ENCODE assay signal across 9 cellular contexts in genomic region chr9:92770005-92770995, GRCh38. TPM values are rescaled to one million over a fixed set of nuclear protein-coding genes. Genes with fewer than 3 reads are reported as not detected.
DNase-seq lines count a peak whose midpoint lies in the region; ATAC-seq and TF ChIP-seq lines count a peak whose summit lies in the region.
"Had no signal": no experiment of that assay in that cellular context is flagged by ENCODE, and none has a peak within 500 bp of the region (broad histone marks: within the 10 kb centered on the region; RNA-seq: fewer than 3 reads in every experiment).

No MANE protein-coding gene starts in this region.

- H3K9me3 Mint-ChIP-seq in activated naive CD8-positive, alpha-beta T cell treated with anti-CD3 and anti-CD28 coated beads for 36 hours: no peaks in the 10 kb centered on the region

- ATAC-seq in mucosa of descending colon: peak; percentile 40
- no peak for ATAC-seq in HG02678 (IDR thresholded peaks at IDR 0.05; ENCODE audit: unreplicated experiment)

- no peaks in the 10 kb centered on the region for H3K9me3 ChIP-seq in mucosa of descending colon
- H3K9me3 ChIP-seq: SJSA1 had no signal

- H3K4me1 ChIP-seq in mucosa of descending colon (ENCODE audit: low read depth): peaks cover 13% of the 10 kb centered on the region

- H3K27me3 Mint-ChIP-seq in activated naive CD8-positive, alpha-beta T cell treated with anti-CD3 and anti-CD28 coated beads for 36 hours: no peaks in the 10 kb centered on the region

- no peak overlapping the region for H3K4me3 Mint-ChIP-seq in activated naive CD8-positive, alpha-beta T cell treated with anti-CD3 and anti-CD28 coated beads for 36 hours

- H3K36me3 Mint-ChIP-seq in activated naive CD8-positive, alpha-beta T cell treated with anti-CD3 and anti-CD28 coated beads for 36 hours: no peaks in the 10 kb centered on the region

- peaks cover 14% of the 10 kb centered on the region for H3K4me1 Mint-ChIP-seq in activated naive CD8-positive, alpha-beta T cell treated with anti-CD3 and anti-CD28 coated beads for 36 hours

- intact Hi-C loops in mucosa of descending colon (cut with DNase I, micrococcal nuclease): no loop called here

- no peaks in the 10 kb centered on the region for H3K36me3 ChIP-seq in mucosa of descending colon (ENCODE audit: low read depth)
- H3K36me3 ChIP-seq: SJSA1 had no signal

- DNase-seq in ELF-1 (ENCODE audit: low read depth, low spot score): peak; percentile 58
- DNase-seq in NCI-H1436 (lab: John Stamatoyannopoulos, UW): peak; percentile 89
- DNase-seq in activated naive CD8-positive, alpha-beta T cell treated with anti-CD3 and anti-CD28 coated beads for 36 hours: no peak
- peak in 1 of 3 donors; percentile 40 for DNase-seq in mucosa of descending colon
- DNase-seq in NCI-H524 (lab: John Stamatoyannopoulos, UW): no peak
- no peak for DNase-seq in stimulated activated CD4-positive, alpha-beta T cell treated with anti-CD3 and anti-CD28 coated beads, Interleukin-4, amount 100 ng/mL, for 1 hour
- DNase-seq in stimulated activated naive CD4-positive, alpha-beta T cell treated with Interleukin-2 at 50 U/mL for 16 hours (lab: John Stamatoyannopoulos, UW): no peak

- TF ChIP-seq CTCF in mucosa of descending colon (IDR thresholded peaks at IDR 0.05): no peak

- H3K4me3 ChIP-seq in mucosa of descending colon: no peak overlapping the region
- H3K4me3 ChIP-seq: SJSA1 had no signal

- peak overlapping the region; percentile 32 for H3K27ac Mint-ChIP-seq in activated naive CD8-positive, alpha-beta T cell treated with anti-CD3 and anti-CD28 coated beads for 36 hours

RNA-seq across cellular contexts. Expression of gene BICD2, which starts 5.7 kb away (rescaled TPM):
- total RNA-seq in activated naive CD8-positive, alpha-beta T cell treated with anti-CD3 and anti-CD28 coated beads for 36 hours: 10 to 100 TPM; 19.2 to 20.5 TPM
- 10 to 100 TPM in 1 of 3 donors, 1 to 10 TPM in 2; 6.8 to 36.1 (median 8.6) TPM for total RNA-seq in mucosa of descending colon

Comparison
In these comparisons a context has a peak if more than half of its experiments do, and no peak if none do; other contexts are left out.
1. DNase-seq: peak in ELF-1 (single experiment) and NCI-H1436 (single experiment); none in activated naive CD8-positive, alpha-beta T cell treated with anti-CD3 and anti-CD28 coated beads for 36 hours (single experiment), NCI-H524 (0 of 2), stimulated activated CD4-positive, alpha-beta T cell treated with anti-CD3 and anti-CD28 coated beads, Interleukin-4, amount 100 ng/mL, for 1 hour (single experiment) and stimulated activated naive CD4-positive, alpha-beta T cell treated with Interleukin-2 at 50 U/mL for 16 hours (single experiment).